ENCODE assay signal across 1 cellular context in the genomic region with DNA sequence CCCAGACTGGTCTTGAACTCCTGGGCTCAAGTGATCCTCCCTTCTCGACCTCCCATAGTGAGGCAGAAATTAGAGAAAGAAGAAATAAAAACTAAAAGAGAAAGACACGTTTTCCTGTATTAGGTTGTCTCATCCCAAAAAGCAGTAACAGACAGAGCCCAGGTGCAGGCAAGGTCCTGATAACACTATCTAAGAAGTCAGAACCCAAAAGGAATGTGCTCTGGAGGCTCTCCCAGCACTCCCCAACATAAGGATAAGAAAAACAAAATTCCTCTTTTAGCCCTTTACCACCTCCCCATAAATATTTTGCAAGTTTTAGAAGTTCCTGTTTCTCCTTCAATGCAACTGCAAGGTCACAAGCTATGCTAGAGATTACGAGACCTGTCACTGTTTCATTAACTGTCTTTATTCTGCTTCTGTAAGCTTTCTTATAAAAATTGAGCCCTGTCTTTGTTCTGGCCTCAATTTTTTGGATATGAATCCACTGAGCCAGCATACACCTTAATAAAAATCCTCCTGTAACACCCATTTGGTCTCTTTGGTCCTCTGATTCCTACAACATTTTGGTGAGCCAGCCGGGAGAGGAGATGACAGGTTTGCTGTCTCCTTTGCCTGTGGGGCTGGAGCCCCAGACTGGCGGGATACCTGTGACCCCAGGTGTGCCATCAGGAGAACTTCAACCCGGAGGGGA.
TF ChIP-seq lines count a peak whose summit lies in the region.

No MANE protein-coding gene starts in this region.

TF ChIP-seq in K562, 482 proteins besides CTCF, POLR2A, EP300 and RAD21 (continued from another document):
- TF ChIP-seq TCF3 (CRISPR knock-in tag; IDR thresholded peaks at IDR 0.05) (peak; percentile 78), CCNT2 (IDR thresholded peaks at IDR 0.05; ENCODE audit: borderline replicate concordance, extremely low read depth, insufficient read length, low read depth, low read length) (peak; percentile 26), ARNT (IDR thresholded peaks at IDR 0.05) (no peak), ESRRA (IDR thresholded peaks at IDR 0.05; ENCODE audit: borderline replicate concordance, low read depth) (peak; percentile 70), EWSR1 (IDR thresholded peaks at IDR 0.05; ENCODE audit: borderline replicate concordance, low read depth, partially characterized antibody) (no peak), SRF (CRISPR knock-in tag; IDR thresholded peaks at IDR 0.05) (no peak), SMC3 (conservative IDR thresholded peaks at IDR 0.05; ENCODE audit: insufficient read depth, low read depth, low read length) (no peak), RBM17 (IDR thresholded peaks at IDR 0.05; ENCODE audit: borderline replicate concordance, low read depth, low read length) (no peak), CBFA2T3 (IDR thresholded peaks at IDR 0.05) (peak; percentile 71), FOXK2 (conservative IDR thresholded peaks at IDR 0.05 in 1 of 2, IDR thresholded peaks at IDR 0.05 in 1 of 2; ENCODE audit: low read depth in 2 of 2) (no peak), CBFA2T2 (conservative IDR thresholded peaks at IDR 0.05) (peak; percentile 66), ZFP30 (CRISPR knock-in tag; IDR thresholded peaks at IDR 0.05; ENCODE audit: borderline replicate concordance) (no peak), FOXA3 (CRISPR knock-in tag; conservative IDR thresholded peaks at IDR 0.05 in 1 of 2, IDR thresholded peaks at IDR 0.05 in 1 of 2) (no peak), SOX6 (IDR thresholded peaks at IDR 0.05) (peak; percentile 30; the same call in 1 of the 2 replicates)
- TF ChIP-seq, protein P1, sequence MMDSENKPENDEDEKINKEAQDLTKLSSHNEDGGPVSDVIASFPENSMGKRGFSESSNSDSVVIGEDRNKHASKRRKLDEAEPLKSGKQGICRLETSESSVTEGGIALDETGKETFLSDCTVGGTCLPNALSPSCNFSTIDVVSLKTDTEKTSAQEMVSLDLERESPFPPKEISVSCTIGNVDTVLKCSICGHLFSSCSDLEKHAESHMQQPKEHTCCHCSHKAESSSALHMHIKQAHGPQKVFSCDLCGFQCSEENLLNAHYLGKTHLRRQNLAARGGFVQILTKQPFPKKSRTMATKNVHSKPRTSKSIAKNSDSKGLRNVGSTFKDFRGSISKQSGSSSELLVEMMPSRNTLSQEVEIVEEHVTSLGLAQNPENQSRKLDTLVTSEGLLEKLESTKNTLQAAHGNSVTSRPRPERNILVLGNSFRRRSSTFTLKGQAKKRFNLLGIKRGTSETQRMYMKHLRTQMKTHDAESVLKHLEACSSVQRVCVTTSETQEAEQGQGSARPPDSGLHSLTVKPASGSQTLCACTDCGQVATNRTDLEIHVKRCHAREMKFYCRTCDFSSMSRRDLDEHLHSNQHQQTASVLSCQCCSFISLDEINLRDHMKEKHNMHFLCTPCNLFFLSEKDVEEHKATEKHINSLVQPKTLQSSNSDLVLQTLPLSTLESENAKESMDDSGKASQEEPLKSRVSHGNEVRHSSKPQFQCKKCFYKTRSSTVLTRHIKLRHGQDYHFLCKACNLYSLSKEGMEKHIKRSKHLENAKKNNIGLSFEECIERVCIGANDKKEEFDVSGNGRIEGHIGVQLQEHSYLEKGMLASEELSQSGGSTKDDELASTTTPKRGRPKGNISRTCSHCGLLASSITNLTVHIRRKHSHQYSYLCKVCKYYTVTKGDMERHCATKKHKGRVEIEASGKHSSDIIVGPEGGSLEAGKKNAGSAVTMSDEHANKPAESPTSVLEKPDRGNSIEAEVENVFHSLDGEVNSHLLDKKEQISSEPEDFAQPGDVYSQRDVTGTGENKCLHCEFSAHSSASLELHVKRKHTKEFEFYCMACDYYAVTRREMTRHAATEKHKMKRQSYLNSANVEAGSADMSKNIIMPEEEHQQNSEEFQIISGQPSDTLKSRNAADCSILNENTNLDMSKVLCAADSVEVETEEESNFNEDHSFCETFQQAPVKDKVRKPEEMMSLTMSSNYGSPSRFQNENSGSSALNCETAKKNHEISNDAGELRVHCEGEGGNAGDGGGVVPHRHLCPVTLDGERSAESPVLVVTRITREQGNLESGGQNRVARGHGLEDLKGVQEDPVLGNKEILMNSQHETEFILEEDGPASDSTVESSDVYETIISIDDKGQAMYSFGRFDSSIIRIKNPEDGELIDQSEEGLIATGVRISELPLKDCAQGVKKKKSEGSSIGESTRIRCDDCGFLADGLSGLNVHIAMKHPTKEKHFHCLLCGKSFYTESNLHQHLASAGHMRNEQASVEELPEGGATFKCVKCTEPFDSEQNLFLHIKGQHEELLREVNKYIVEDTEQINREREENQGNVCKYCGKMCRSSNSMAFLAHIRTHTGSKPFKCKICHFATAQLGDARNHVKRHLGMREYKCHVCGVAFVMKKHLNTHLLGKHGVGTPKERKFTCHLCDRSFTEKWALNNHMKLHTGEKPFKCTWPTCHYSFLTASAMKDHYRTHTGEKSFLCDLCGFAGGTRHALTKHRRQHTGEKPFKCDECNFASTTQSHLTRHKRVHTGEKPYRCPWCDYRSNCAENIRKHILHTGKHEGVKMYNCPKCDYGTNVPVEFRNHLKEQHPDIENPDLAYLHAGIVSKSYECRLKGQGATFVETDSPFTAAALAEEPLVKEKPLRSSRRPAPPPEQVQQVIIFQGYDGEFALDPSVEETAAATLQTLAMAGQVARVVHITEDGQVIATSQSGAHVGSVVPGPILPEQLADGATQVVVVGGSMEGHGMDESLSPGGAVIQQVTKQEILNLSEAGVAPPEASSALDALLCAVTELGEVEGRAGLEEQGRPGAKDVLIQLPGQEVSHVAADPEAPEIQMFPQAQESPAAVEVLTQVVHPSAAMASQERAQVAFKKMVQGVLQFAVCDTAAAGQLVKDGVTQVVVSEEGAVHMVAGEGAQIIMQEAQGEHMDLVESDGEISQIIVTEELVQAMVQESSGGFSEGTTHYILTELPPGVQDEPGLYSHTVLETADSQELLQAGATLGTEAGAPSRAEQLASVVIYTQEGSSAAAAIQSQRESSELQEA (IDR thresholded peaks at IDR 0.05; ENCODE audit: low read depth): no peak
